Comparison of ENCODE assay signal across 10 cellular contexts in genomic region chr22:40634119-40634903, GRCh38. TPM values are rescaled to one million over a fixed set of nuclear protein-coding genes. Genes with fewer than 3 reads are reported as not detected.
A peak's percentile ranks its signal among the peaks of the same experiment; 100 is the strongest.
DNase-seq lines count a peak whose midpoint lies in the region; ATAC-seq and TF ChIP-seq lines count a peak whose summit lies in the region.
"Had no signal": no experiment of that assay in that cellular context is flagged by ENCODE, and none has a peak within 500 bp of the region (broad histone marks: within the 10 kb centered on the region; RNA-seq: fewer than 3 reads in every experiment).

No MANE protein-coding gene starts in this region.

- no peak for TF ChIP-seq CTCF in DND-41 (IDR thresholded peaks at IDR 0.05; ENCODE audit: borderline replicate concordance, extremely low read depth, low read length, poor library complexity, severe bottlenecking)
- no peak for TF ChIP-seq CTCF in PC-3 (conservative IDR thresholded peaks at IDR 0.05; ENCODE audit: low read depth, low read length)
- TF ChIP-seq CTCF in fibroblast of pulmonary artery (IDR thresholded peaks at IDR 0.05; ENCODE audit: low read length, missing control alignments) = no peak
- no peak for TF ChIP-seq CTCF in sigmoid colon (IDR thresholded peaks at IDR 0.05)

- H3K9me3 ChIP-seq in DND-41 (ENCODE audit: insufficient read depth, low read length, severe bottlenecking) = no peaks in the 10 kb centered on the region
- no peaks in the 10 kb centered on the region for H3K9me3 ChIP-seq in PC-3 (ENCODE audit: low read length)
- H3K9me3 ChIP-seq in sigmoid colon = no peaks in the 10 kb centered on the region
- H3K9me3 ChIP-seq: SJCRH30 had no signal

- no peaks in the 10 kb centered on the region for H3K27me3 ChIP-seq in DND-41 (ENCODE audit: insufficient read depth, low read length, poor library complexity)
- H3K27me3 ChIP-seq in PC-3 (ENCODE audit: low read length) = no peaks in the 10 kb centered on the region
- no peaks in the 10 kb centered on the region for H3K27me3 ChIP-seq in sigmoid colon
- H3K27me3 ChIP-seq: SJCRH30 had no signal

- DNase-seq in DND-41 = no peak
- DNase-seq in PC-3 = no peak
- no peak for DNase-seq in fibroblast of pulmonary artery (ENCODE audit: low read depth)
- DNase-seq in sigmoid colon = peak; percentile 24
- DNase-seq in epidermal melanocyte (ENCODE audit: insufficient read length, low spot score) = no peak
- no peak for DNase-seq in cerebellar cortex (ENCODE audit: low spot score)
- no peak for DNase-seq in NOMO-1 treated with dmso at 0.1 percent for 144 hours (lab: John Stamatoyannopoulos, UW; ENCODE audit: unreplicated experiment)
- DNase-seq: SJCRH30; stimulated activated naive CD4-positive, alpha-beta T cell had no signal

- no TSS peak for BruUV-seq in PC-3 (replicated peaks; lab: Mats Ljungman, UMichigan)

- POLR2A ChIA-PET in PC-3 (lab: Charles Lee; ENCODE audit: unreplicated experiment) = interaction anchor here (0.6 kb wide), 2 partner anchors 10 to 222 kb away, joined by 3 read pairs; partner anchors contain the start of genes ST13 and XPNPEP3

- H2AFZ ChIP-seq in DND-41 (ENCODE audit: low read depth, low read length) = no peak overlapping the region
- no peak overlapping the region for H2AFZ ChIP-seq in PC-3 (ENCODE audit: low read length)

- no peak for TF ChIP-seq EP300 in sigmoid colon (IDR thresholded peaks at IDR 0.05)

- H3K4me3 ChIP-seq in DND-41 (ENCODE audit: low read depth in 1 of 2, low read length in 2 of 2) = 0 out of 4 replicates have a peak overlapping the region, but pooled peaks of 1 of the 2 experiments have one; percentile 86
- H3K4me3 ChIP-seq in PC-3 (ENCODE audit: low read length) = peak overlapping the region; percentile 74
- peak overlapping the region; percentile 74 for H3K4me3 ChIP-seq in fibroblast of pulmonary artery (replicated peaks; ENCODE audit: low read depth, low read length)
- peak overlapping the region in 3 of 4 donors; percentile 86 to 95 (median 87) for H3K4me3 ChIP-seq in sigmoid colon
- H3K4me3 ChIP-seq: SJCRH30 had no signal

- H3K4me2 ChIP-seq in DND-41 (ENCODE audit: insufficient read depth, low read length) (peak overlapping the region; percentile 83), PC-3 (ENCODE audit: low read length) (peak overlapping the region; percentile 76)

- intact Hi-C loops in PC-3 (cut with micrococcal nuclease) (no loop called here), sigmoid colon (cut with DNase I) (loop anchor here (5.0 kb wide), 1 partner anchor 102 kb away; no protein-coding TSS in a partner anchor)

- H4K20me1 ChIP-seq in DND-41 (ENCODE audit: insufficient read depth, low read length) (peaks cover 38% of the 10 kb centered on the region; the same call in 1 of the 2 replicates), PC-3 (ENCODE audit: low read length) (peaks cover 26% of the 10 kb centered on the region)

- H3K9me2 ChIP-seq in PC-3 (replicated peaks; ENCODE audit: low read length) = no peaks in the 10 kb centered on the region

- 82 to 85% methylated on average over 11 of the region's 11 CpGs for WGBS in sigmoid colon, 2 donors

- peaks cover 33% of the 10 kb centered on the region for H3K4me1 ChIP-seq in DND-41 (ENCODE audit: insufficient read depth, low read length)
- peaks cover 20% of the 10 kb centered on the region for H3K4me1 ChIP-seq in PC-3 (ENCODE audit: insufficient read depth, low read length)
- H3K4me1 ChIP-seq in sigmoid colon = peaks cover 0 to 47% (median 38%) of the 10 kb centered on the region in 4 donors

- H3K79me2 ChIP-seq in DND-41 (ENCODE audit: insufficient read depth, low read length) (peaks cover 70% of the 10 kb centered on the region), PC-3 (ENCODE audit: low read length) (peaks cover 72% of the 10 kb centered on the region)

- H3K36me3 ChIP-seq in DND-41 (ENCODE audit: insufficient read depth, low read length) (no peaks in the 10 kb centered on the region; the same call in 1 of the 2 replicates), PC-3 (ENCODE audit: low read depth, low read length) (no peaks in the 10 kb centered on the region), sigmoid colon (no peaks in the 10 kb centered on the region)
- H3K36me3 ChIP-seq: SJCRH30 had no signal

- no peak for ATAC-seq in DND-41 (ENCODE audit: insufficient read depth, low read depth)
- ATAC-seq in PC-3 = no peak

- H3K9ac ChIP-seq in DND-41 (ENCODE audit: low read depth, low read length) = peak overlapping the region; percentile 85; the same call in 1 of the 2 replicates
- H3K9ac ChIP-seq in PC-3 (ENCODE audit: low read length) = no peak overlapping the region

- TF ChIP-seq POLR2A in sigmoid colon (IDR thresholded peaks at IDR 0.05) = no peak

- H3K27ac ChIP-seq in DND-41 (ENCODE audit: low read length) (no peak overlapping the region), PC-3 (ENCODE audit: low read length) (no peak overlapping the region), sigmoid colon (peak overlapping the region; percentile 85 to 95 (median 92))
- H3K27ac ChIP-seq: SJCRH30 had no signal

- no peaks in the 10 kb centered on the region for H3F3A ChIP-seq in PC-3 (ENCODE audit: low read length, unreplicated experiment)

- CTCF ChIA-PET in PC-3 (lab: Charles Lee) = no interaction called here

RNA-seq across cellular contexts. Expression of gene MRTFA, which starts 2.2 kb away (rescaled TPM):
- total RNA-seq in PC-3 (2014; rRNA removed) = 28.0 and 32.6 TPM in 2 replicates
- 100 to 1,000 TPM in 1 of 4 donors, 10 to 100 TPM in 3; 19.6 to 104 (median 72.1) TPM for total RNA-seq in sigmoid colon
- polyA plus RNA-seq in sigmoid colon = 10 to 100 TPM; 10.8 to 29.2 (median 10.9) TPM

RNA-seq across cellular contexts. Expression of gene MCHR1, which starts 45.0 kb away (rescaled TPM):
- total RNA-seq in PC-3 (2014; rRNA removed) (not detected in 2 replicates), sigmoid colon (under 1 TPM in 1 of 4 donors, not detected in 3; 0.28 TPM)
- under 1 TPM in 2 of 3 donors, not detected in 1; 0.44 to 0.60 TPM for polyA plus RNA-seq in sigmoid colon
- total RNA-seq: activated CD8-positive, alpha-beta memory T cell treated with anti-CD3 and anti-CD28 coated beads for 36 hours had no signal

Comparison
In these comparisons a context has a peak if more than half of its experiments do, and no peak if none do; other contexts are left out.
1. H3K27ac ChIP-seq: peak in sigmoid colon (4 of 4); none in DND-41 (single experiment) and PC-3 (single experiment).